In the genomic region with DNA sequence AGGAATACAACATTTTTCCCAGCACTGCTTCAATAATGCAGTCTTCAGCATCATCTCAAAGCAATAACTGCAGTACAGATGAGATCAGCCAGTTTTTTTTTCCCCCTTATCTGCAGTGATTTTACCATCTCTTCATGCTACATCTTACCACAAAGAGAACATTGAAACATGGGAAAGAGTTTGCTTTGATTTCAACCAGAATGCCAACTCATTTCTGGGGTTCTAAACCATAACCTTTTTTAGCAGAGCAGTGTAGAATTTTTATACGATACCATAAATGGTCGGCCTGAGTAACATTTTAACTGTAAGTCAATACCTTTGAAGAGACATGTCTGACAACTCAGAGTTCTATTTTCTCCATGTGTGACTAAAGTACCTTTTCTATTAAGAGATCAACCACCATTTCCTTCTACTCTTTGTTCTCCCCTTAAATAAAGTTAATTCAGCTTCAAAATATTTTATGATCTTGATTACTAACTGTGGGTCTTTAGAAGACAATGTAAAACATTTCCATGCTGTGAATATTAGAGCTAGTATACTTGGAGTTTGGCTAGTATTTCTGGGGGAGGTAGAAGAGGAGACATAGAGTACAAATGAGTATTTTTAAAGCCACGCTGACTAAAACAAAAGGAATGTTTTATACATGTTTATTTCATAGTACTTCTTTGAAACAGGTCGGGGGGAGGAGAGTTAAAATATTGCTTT, we compare ENCODE assay signal across 9 cellular contexts.
DNase-seq lines count a peak whose midpoint lies in the region; ATAC-seq and TF ChIP-seq lines count a peak whose summit lies in the region.
"Had no signal": no experiment of that assay in that cellular context is flagged by ENCODE, and none has a peak within 500 bp of the region (broad histone marks: within the 10 kb centered on the region; RNA-seq: fewer than 3 reads in every experiment).

No MANE protein-coding gene starts in this region.

- H3K4me1 ChIP-seq in adrenal gland (replicated peaks in 1 of 2), result no peaks in the 10 kb centered on the region

- peaks cover 2% of the 10 kb centered on the region for H3K36me3 Mint-ChIP-seq in T-helper 17 cell (ENCODE audit: low read depth)

- TF ChIP-seq POLR2A in adrenal gland (IDR thresholded peaks at IDR 0.05), result no peak

- H3K4me3 ChIP-seq in MG63 (no peak overlapping the region), adrenal gland (no peak overlapping the region)
- H3K4me3 ChIP-seq: spleen had no signal

- H3K27ac ChIP-seq in adrenal gland, result no peak overlapping the region
- H3K27ac ChIP-seq: spleen had no signal

- intact Hi-C loops in adrenal gland (cut with DNase I), result no loop called here

- H3K36me3 ChIP-seq in MG63 (no peaks in the 10 kb centered on the region), adrenal gland (replicated peaks in 1 of 2) (no peaks in the 10 kb centered on the region)

- no peak for TF ChIP-seq CTCF in omental fat pad (IDR thresholded peaks at IDR 0.05)
- no peak for TF ChIP-seq CTCF in adrenal gland (IDR thresholded peaks at IDR 0.05)

- H3K9me3 ChIP-seq in T-helper 17 cell (ENCODE audit: control insufficient read depth, low read length, poor library complexity, severe bottlenecking) (no peaks in the 10 kb centered on the region), MG63 (no peaks in the 10 kb centered on the region), adrenal gland (replicated peaks in 1 of 3) (no peaks in the 10 kb centered on the region)
- H3K9me3 ChIP-seq: spleen had no signal

- peak overlapping the region; percentile 45 for H3K4me3 Mint-ChIP-seq in T-helper 17 cell

- peak overlapping the region; percentile 70 for H3K27ac Mint-ChIP-seq in T-helper 17 cell

- H3K27me3 Mint-ChIP-seq in T-helper 17 cell, result no peaks in the 10 kb centered on the region

- DNase-seq in T-helper 17 cell (no peak), omental fat pad (ENCODE audit: low spot score) (no peak), MG63 (no peak), NCI-H1417 treated with DMSO at 0.1 percent for 48 hours (lab: John Stamatoyannopoulos, UW) (no peak), adrenal gland (no peak)
- DNase-seq: NCI-H524 treated with DMSO at 0.1 percent for 48 hours, spleen had no signal

- H3K27me3 ChIP-seq in MG63 (no peaks in the 10 kb centered on the region), adrenal gland (no peaks in the 10 kb centered on the region)
- H3K27me3 ChIP-seq: spleen had no signal

- ATAC-seq in GM18867 (IDR thresholded peaks at IDR 0.05; ENCODE audit: unreplicated experiment) (peak; percentile 64), HG02571 (IDR thresholded peaks at IDR 0.05; ENCODE audit: unreplicated experiment) (peak; percentile 46), T-helper 17 cell (no peak), omental fat pad (ENCODE audit: low FRiP score) (peak; percentile 57)

- H3K4me1 Mint-ChIP-seq in T-helper 17 cell, result peaks cover 30% of the 10 kb centered on the region

- 60 to 76% (median 72%) methylated on average over 4 of the region's 4 CpGs for WGBS in adrenal gland, 4 donors
